Comparison of ENCODE assay signal across 8 cellular contexts in the genomic region with DNA sequence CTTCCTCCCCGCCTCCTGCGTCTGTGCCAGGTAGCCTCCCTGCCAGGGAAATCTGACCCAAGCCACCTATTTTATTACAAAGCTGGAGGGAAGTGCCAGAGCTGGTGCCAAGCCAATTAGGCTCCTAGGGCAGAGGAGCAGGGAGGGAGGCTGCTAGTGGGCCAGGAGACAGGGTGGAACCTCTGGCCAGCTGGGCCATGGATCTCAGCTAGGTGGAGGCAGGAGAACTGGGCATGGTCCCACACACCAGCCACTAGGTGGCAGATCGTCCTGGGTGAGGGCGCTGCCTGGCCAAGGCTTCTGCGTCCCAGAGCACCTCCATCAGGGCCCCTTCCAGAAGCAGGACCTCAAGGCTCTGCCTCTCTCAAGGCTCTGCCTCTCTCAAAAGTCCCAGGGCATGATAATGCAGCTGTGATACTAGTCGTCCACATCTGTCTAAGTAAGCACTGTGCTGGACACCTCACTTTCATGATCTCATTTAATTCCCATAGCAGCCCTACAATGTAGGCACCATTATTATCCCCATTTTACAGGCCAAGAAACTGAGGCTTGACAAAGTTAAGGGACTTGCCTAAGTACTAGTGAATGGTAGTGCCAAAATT. TPM values are rescaled to one million over a fixed set of nuclear protein-coding genes. Genes with fewer than 3 reads are reported as not detected.
A peak's percentile ranks its signal among the peaks of the same experiment; 100 is the strongest.
DNase-seq lines count a peak whose midpoint lies in the region; ATAC-seq, FAIRE-seq and TF ChIP-seq lines count a peak whose summit lies in the region.

No MANE protein-coding gene starts in this region.

- H3K27me3 Mint-ChIP-seq in T-cell (no peaks in the 10 kb centered on the region), astrocyte (ENCODE audit: low read depth, unreplicated experiment) (peaks cover 9% of the 10 kb centered on the region)

- H3K27ac Mint-ChIP-seq in T-cell (no peak overlapping the region), astrocyte (ENCODE audit: unreplicated experiment) (no peak overlapping the region)

- H3K4me2 ChIP-seq in Loucy (ENCODE audit: low read depth, low read length, poor library complexity, severe bottlenecking) = no peak overlapping the region
- H3K4me2 ChIP-seq in astrocyte (ENCODE audit: low read length) = no peak overlapping the region

- no peaks in the 10 kb centered on the region for H3K9me3 ChIP-seq in Loucy (ENCODE audit: insufficient read depth, low read depth, low read length)
- no peaks in the 10 kb centered on the region for H3K9me3 ChIP-seq in astrocyte (ENCODE audit: insufficient read depth, low read depth, low read length)

- H3K9me3 Mint-ChIP-seq in T-cell = no peaks in the 10 kb centered on the region
- peaks cover 3% of the 10 kb centered on the region for H3K9me3 Mint-ChIP-seq in astrocyte (ENCODE audit: unreplicated experiment)

- H3K9me2 ChIP-seq in Loucy (replicated peaks; ENCODE audit: low read depth, low read length) = no peaks in the 10 kb centered on the region

- DNase-seq in DMS 273 (lab: John Stamatoyannopoulos, UW; ENCODE audit: unreplicated experiment) (peak; percentile 80), T-cell (peak in 32 of 34 experiments; percentile 18 to 61 (median 44)), astrocyte (ENCODE audit: low read depth) (peak; percentile 26), hippocampal formation (lab: John Stamatoyannopoulos, UW) (peak; percentile 18 to 42)
- DNase-seq in stimulated activated CD4-positive, alpha-beta T cell treated with anti-CD3 and anti-CD28 coated beads, Interleukin-12 subunit alpha, Interleukin-12 subunit beta, amount 100 ng/mL, for 4 hours = peak; percentile 50

- CTCF ChIA-PET in T-cell (lab: Charles Lee) = interaction anchor here (0.5 to 2.2 kb wide), 8 partner anchors 10 to 148 kb away, joined by 3 to 12 read pairs (median 4); partner anchors contain the start of gene PRKCD (in 1 of the 2)

- H3K27me3 ChIP-seq in Loucy (ENCODE audit: insufficient read depth, low read length, poor library complexity, severe bottlenecking) = no peaks in the 10 kb centered on the region
- no peaks in the 10 kb centered on the region for H3K27me3 ChIP-seq in astrocyte (ENCODE audit: insufficient read depth, low read length)

- H3K79me2 ChIP-seq in Loucy (ENCODE audit: insufficient read depth, low read length) (peaks cover 8% of the 10 kb centered on the region), astrocyte (ENCODE audit: insufficient read depth, low read length) (peaks cover 5% of the 10 kb centered on the region)

- H3K4me3 ChIP-seq in Loucy (ENCODE audit: low read length, poor library complexity, severe bottlenecking) = no peak overlapping the region
- no peak overlapping the region for H3K4me3 ChIP-seq in astrocyte (ENCODE audit: insufficient read depth, low read depth, low read length)

- H3K9ac ChIP-seq in Loucy (ENCODE audit: low read depth, low read length, poor library complexity, severe bottlenecking) (no peak overlapping the region), astrocyte (ENCODE audit: low read length) (no peak overlapping the region)

- peak; percentile 50 for ATAC-seq in GM21515 (IDR thresholded peaks at IDR 0.05; ENCODE audit: unreplicated experiment)
- ATAC-seq in T-cell (replicated peaks in 1 of 4) = peak; percentile 27 to 49 (median 31)
- ATAC-seq in HG03095 (IDR thresholded peaks at IDR 0.05; ENCODE audit: unreplicated experiment) = no peak

- no peak for FAIRE-seq in astrocyte (lab: Jason Lieb, UNC)

- H3K4me1 Mint-ChIP-seq in T-cell (peaks cover 15 to 20% (median 18%) of the 10 kb centered on the region in 3 donors), astrocyte (ENCODE audit: low read depth, unreplicated experiment) (peaks cover 17% of the 10 kb centered on the region)

- H3K36me3 ChIP-seq in Loucy (ENCODE audit: insufficient read depth, low read length) (no peaks in the 10 kb centered on the region), astrocyte (ENCODE audit: insufficient read depth, low read length) (no peaks in the 10 kb centered on the region)

- TF ChIP-seq CTCF in Loucy (conservative IDR thresholded peaks at IDR 0.05; ENCODE audit: low read length) (peak; percentile 80), astrocyte (IDR thresholded peaks at IDR 0.05; ENCODE audit: insufficient read depth, low read depth, low read length) (peak; percentile 65)

- H3K4me3 Mint-ChIP-seq in T-cell (no peak overlapping the region), astrocyte (ENCODE audit: unreplicated experiment) (no peak overlapping the region)

- POLR2A ChIA-PET in T-cell (lab: Charles Lee) = interaction anchor here in 1 of 2 donors (0.7 to 1.2 kb wide), 2 partner anchors 10 to 223 kb away, joined by 3 to 4 read pairs; no protein-coding TSS in a partner anchor

- H2AFZ ChIP-seq in Loucy (ENCODE audit: low read length) (no peak overlapping the region), astrocyte (ENCODE audit: low read depth, low read length) (no peak overlapping the region)

- H3F3A ChIP-seq in Loucy (ENCODE audit: low read depth) = no peaks in the 10 kb centered on the region

- H4K20me1 ChIP-seq in Loucy (ENCODE audit: insufficient read depth, low read length, poor library complexity, severe bottlenecking) (no peaks in the 10 kb centered on the region), astrocyte (ENCODE audit: insufficient read depth, low read length) (no peaks in the 10 kb centered on the region)

- H3K27ac ChIP-seq in astrocyte (ENCODE audit: low read depth, low read length) = no peak overlapping the region

- no peaks in the 10 kb centered on the region for H3K36me3 Mint-ChIP-seq in T-cell
- H3K36me3 Mint-ChIP-seq in astrocyte (ENCODE audit: low read depth, unreplicated experiment) = no peaks in the 10 kb centered on the region

- H3K4me1 ChIP-seq in Loucy (ENCODE audit: insufficient read depth, low read length, poor library complexity, severe bottlenecking) (peaks cover 7% of the 10 kb centered on the region), astrocyte (ENCODE audit: insufficient read depth, low read length) (peaks cover 10% of the 10 kb centered on the region)

RNA-seq across cellular contexts. Expression of gene RFT1, which starts 4.5 kb away (rescaled TPM):
- total RNA-seq in T-cell (10 to 100 TPM; 14.4 to 27.8 (median 26.6) TPM), astrocyte (19.2 and 23.0 TPM in 2 replicates)

RNA-seq across cellular contexts. Expression of gene PRKCD, which starts 26.3 kb away (rescaled TPM):
- total RNA-seq in T-cell (10 to 100 TPM; 15.3 to 23.3 (median 19.2) TPM), astrocyte (25.4 and 28.8 TPM in 2 replicates)

Comparison
In these comparisons a context has a peak if more than half of its experiments do, and no peak if none do; other contexts are left out.
1. DNase-seq: peak in every context shown above with its lines; median percentile 80 in DMS 273; 50 in stimulated activated CD4-positive, alpha-beta T cell treated with anti-CD3 and anti-CD28 coated beads, Interleukin-12 subunit alpha, Interleukin-12 subunit beta, amount 100 ng/mL, for 4 hours; 44 in T-cell; 30 in hippocampal formation; 26 in astrocyte.